28 cellular contexts compared by ENCODE assay signal in genomic region chr13:101569807-101570206, GRCh38.
"Had no signal": no experiment of that assay in that cellular context is flagged by ENCODE, and none has a peak within 500 bp of the region (broad histone marks: within the 10 kb centered on the region; RNA-seq: fewer than 3 reads in every experiment).

No MANE protein-coding gene starts in this region.

- H3K4me3 ChIP-seq: hepatocyte, left lung, lower lobe of right lung, pancreas, prostate gland, skin epidermis, suprapubic skin, thoracic aorta, tibial artery, upper lobe of right lung had no signal

- H3K4me1 Mint-ChIP-seq: natural killer cell; stimulated activated effector memory CD8-positive, alpha-beta T cell treated with anti-CD3 and anti-CD28 coated beads, Interleukin-12 subunit alpha, Interleukin-12 subunit beta, amount 100 ng/mL, for 72 hours had no signal

- H3K27ac ChIP-seq: hepatocyte, left lung, lower lobe of right lung, pancreas, prostate gland, skin epidermis, suprapubic skin, thoracic aorta, tibial artery, upper lobe of right lung had no signal

- H3K4me3 Mint-ChIP-seq: naive B cell; natural killer cell; nephron progenitor cell; stimulated activated effector memory CD8-positive, alpha-beta T cell treated with anti-CD3 and anti-CD28 coated beads, Interleukin-12 subunit alpha, Interleukin-12 subunit beta, amount 100 ng/mL, for 72 hours; stimulated activated naive CD8-positive, alpha-beta T cell treated with anti-CD3 and anti-CD28 coated beads, Interleukin-15, Interleukin-2, amounts not matched to agents 100 ng/mL and 50 ng/mL, for 24 hours had no signal

- H3K36me3 ChIP-seq: left lung, lower lobe of right lung, pancreas, prostate gland, suprapubic skin, thoracic aorta, tibial artery, upper lobe of right lung had no signal

- H3K9me3 Mint-ChIP-seq: naive B cell; nephron progenitor cell; stimulated activated effector memory CD8-positive, alpha-beta T cell treated with anti-CD3 and anti-CD28 coated beads, Interleukin-12 subunit alpha, Interleukin-12 subunit beta, amount 100 ng/mL, for 72 hours; stimulated activated naive CD8-positive, alpha-beta T cell treated with anti-CD3 and anti-CD28 coated beads, Interleukin-15, Interleukin-2, amounts not matched to agents 100 ng/mL and 50 ng/mL, for 24 hours had no signal

- ATAC-seq: left colon; natural killer cell; right cardiac atrium; sciatic nerve; stimulated activated effector memory CD8-positive, alpha-beta T cell treated with anti-CD3 and anti-CD28 coated beads, Interleukin-12 subunit alpha, Interleukin-12 subunit beta, amount 100 ng/mL, for 72 hours; upper lobe of right lung had no signal

- H3K27me3 ChIP-seq: hepatocyte, left lung, pancreas, suprapubic skin, tibial artery, upper lobe of right lung had no signal

- H3K27ac Mint-ChIP-seq: natural killer cell; nephron progenitor cell; stimulated activated effector memory CD8-positive, alpha-beta T cell treated with anti-CD3 and anti-CD28 coated beads, Interleukin-12 subunit alpha, Interleukin-12 subunit beta, amount 100 ng/mL, for 72 hours; stimulated activated naive CD8-positive, alpha-beta T cell treated with anti-CD3 and anti-CD28 coated beads, Interleukin-15, Interleukin-2, amounts not matched to agents 100 ng/mL and 50 ng/mL, for 24 hours had no signal

- DNase-seq: islet precursor cell; left colon; left lung; lower lobe of right lung; mesenchymal stem cell; naive B cell; natural killer cell; nephron progenitor cell; pancreas; posterior cingulate gyrus; retina; right cardiac atrium; stimulated activated CD4-positive, alpha-beta T cell treated with anti-CD3 and anti-CD28 coated beads, Interleukin-12 subunit alpha, Interleukin-12 subunit beta, amount 100 ng/mL, for 4 hours; stimulated activated CD4-positive, alpha-beta T cell treated with anti-CD3 and anti-CD28 coated beads, Interleukin-15, amount 100 ng/mL, for 24 hours; stimulated activated CD4-positive, alpha-beta T cell treated with anti-CD3 and anti-CD28 coated beads, Interleukin-2, amount 100 ng/mL, for 24 hours; stimulated activated CD4-positive, alpha-beta T cell treated with anti-CD3 and anti-CD28 coated beads, Interleukin-4, amount 100 ng/mL, for 1 hour; stimulated activated naive CD4-positive, alpha-beta T cell; tibial artery; trophoblast cell; upper lobe of right lung had no signal

- H2AFZ ChIP-seq: hepatocyte had no signal

- H3K9me3 ChIP-seq: left lung, lower lobe of right lung, pancreas, prostate gland, suprapubic skin, thoracic aorta, tibial artery, upper lobe of right lung had no signal

- H3K79me2 ChIP-seq: hepatocyte had no signal

- H3K4me2 ChIP-seq: hepatocyte had no signal

- H3K36me3 Mint-ChIP-seq: naive B cell; natural killer cell; stimulated activated effector memory CD8-positive, alpha-beta T cell treated with anti-CD3 and anti-CD28 coated beads, Interleukin-12 subunit alpha, Interleukin-12 subunit beta, amount 100 ng/mL, for 72 hours had no signal

- H3K4me1 ChIP-seq: left lung, lower lobe of right lung, pancreas, prostate gland, suprapubic skin, upper lobe of right lung had no signal

- H3K27me3 Mint-ChIP-seq: stimulated activated naive CD8-positive, alpha-beta T cell treated with anti-CD3 and anti-CD28 coated beads, Interleukin-15, Interleukin-2, amounts not matched to agents 100 ng/mL and 50 ng/mL, for 24 hours had no signal
